27 cellular contexts compared by ENCODE assay signal in genomic region chr1:10060311-10061100, GRCh38.
"Had no signal": no experiment of that assay in that cellular context is flagged by ENCODE, and none has a peak within 500 bp of the region (broad histone marks: within the 10 kb centered on the region; RNA-seq: fewer than 3 reads in every experiment).

No MANE protein-coding gene starts in this region.

- H3K9me3 Mint-ChIP-seq: naive thymus-derived CD4-positive, alpha-beta T cell; natural killer cell; nephron; neural progenitor cell; stimulated activated effector memory CD8-positive, alpha-beta T cell treated with anti-CD3 and anti-CD28 coated beads, Interleukin-12 subunit alpha, Interleukin-12 subunit beta, amount 100 ng/mL, for 72 hours; stimulated activated naive B cell treated with anti-CD40 and anti-IgM and Interleukin-4, amounts not matched to agents 10 μg/mL and 1 μg/mL and 100 μg/mL, for 72 hours; stimulated activated naive CD8-positive, alpha-beta T cell treated with anti-CD3 and anti-CD28 coated beads, Interleukin-15, Interleukin-2, amounts not matched to agents 100 ng/mL and 50 ng/mL, for 24 hours had no signal

- H3K4me3 Mint-ChIP-seq: naive thymus-derived CD4-positive, alpha-beta T cell; natural killer cell; nephron; neural progenitor cell; stimulated activated effector memory CD8-positive, alpha-beta T cell treated with anti-CD3 and anti-CD28 coated beads, Interleukin-12 subunit alpha, Interleukin-12 subunit beta, amount 100 ng/mL, for 72 hours; stimulated activated naive B cell treated with anti-CD40 and anti-IgM and Interleukin-4, amounts not matched to agents 10 μg/mL and 1 μg/mL and 100 μg/mL, for 72 hours; stimulated activated naive CD8-positive, alpha-beta T cell treated with anti-CD3 and anti-CD28 coated beads, Interleukin-15, Interleukin-2, amounts not matched to agents 100 ng/mL and 50 ng/mL, for 24 hours had no signal

- H3K4me3 ChIP-seq: neural progenitor cell, pancreas, prostate gland, right lobe of liver, sigmoid colon, stomach, suprapubic skin, testis, tibial artery, transverse colon, upper lobe of left lung, vagina had no signal

- H3K27ac Mint-ChIP-seq: natural killer cell; nephron; neural progenitor cell; stimulated activated naive B cell treated with anti-CD40 and anti-IgM and Interleukin-4, amounts not matched to agents 10 μg/mL and 1 μg/mL and 100 μg/mL, for 72 hours; stimulated activated naive CD8-positive, alpha-beta T cell treated with anti-CD3 and anti-CD28 coated beads, Interleukin-15, Interleukin-2, amounts not matched to agents 100 ng/mL and 50 ng/mL, for 24 hours had no signal

- H3K27ac ChIP-seq: neural progenitor cell, pancreas, prostate gland, right lobe of liver, stomach, suprapubic skin, testis, tibial artery, transverse colon, upper lobe of left lung, vagina had no signal

- FAIRE-seq: pancreas, small intestine, urothelium cell line had no signal

- H3K27me3 ChIP-seq: neural progenitor cell, pancreas, right lobe of liver, sigmoid colon, stomach, suprapubic skin, testis, tibial artery, transverse colon, upper lobe of left lung, vagina had no signal

- ATAC-seq: naive thymus-derived CD4-positive, alpha-beta T cell; natural killer cell; pancreas; right cardiac atrium; right lobe of liver; stimulated activated effector memory CD8-positive, alpha-beta T cell treated with anti-CD3 and anti-CD28 coated beads, Interleukin-12 subunit alpha, Interleukin-12 subunit beta, amount 100 ng/mL, for 72 hours; stimulated activated naive B cell treated with anti-CD40 and anti-IgM and Interleukin-4, amounts not matched to agents 10 μg/mL and 1 μg/mL and 100 μg/mL, for 72 hours had no signal

- H3K9ac ChIP-seq: neural progenitor cell had no signal

- H3K36me3 ChIP-seq: neural progenitor cell, pancreas, prostate gland, right lobe of liver, sigmoid colon, suprapubic skin, tibial artery, transverse colon had no signal

- H2AFZ ChIP-seq: neural progenitor cell had no signal

- H3K9me3 ChIP-seq: pancreas, prostate gland, right lobe of liver, sigmoid colon, stomach, suprapubic skin, testis, tibial artery, transverse colon, upper lobe of left lung, vagina had no signal

- DNase-seq: naive thymus-derived CD4-positive, alpha-beta T cell; natural killer cell; nucleus accumbens; pancreas; right cardiac atrium; right lobe of liver; sigmoid colon; small intestine; stimulated activated CD4-positive, alpha-beta T cell treated with anti-CD3 and anti-CD28 coated beads, Interleukin-15, amount 100 ng/mL, for 24 hours; stimulated activated CD4-positive, alpha-beta T cell treated with anti-CD3 and anti-CD28 coated beads, Interleukin-2, amount 100 ng/mL, for 24 hours; stimulated activated CD4-positive, alpha-beta T cell treated with anti-CD3 and anti-CD28 coated beads, Interleukin-2, amount 100 ng/mL, for 48 hours; stimulated activated CD4-positive, alpha-beta T cell treated with anti-CD3 and anti-CD28 coated beads, Interleukin-4, amount 100 ng/mL, for 24 hours; stimulated activated naive B cell treated with anti-CD40 and anti-IgM and Interleukin-4, amounts not matched to agents 10 μg/mL and 1 μg/mL and 100 μg/mL, for 72 hours; stimulated activated naive CD4-positive, alpha-beta T cell treated with Interleukin-2 at 50 U/mL for 16 hours; stomach; testis; transverse colon; upper lobe of left lung had no signal

- H3K36me3 Mint-ChIP-seq: natural killer cell had no signal

- H3K27me3 Mint-ChIP-seq: naive thymus-derived CD4-positive, alpha-beta T cell; stimulated activated naive B cell treated with anti-CD40 and anti-IgM and Interleukin-4, amounts not matched to agents 10 μg/mL and 1 μg/mL and 100 μg/mL, for 72 hours; stimulated activated naive CD8-positive, alpha-beta T cell treated with anti-CD3 and anti-CD28 coated beads, Interleukin-15, Interleukin-2, amounts not matched to agents 100 ng/mL and 50 ng/mL, for 24 hours had no signal
